Comparison of ENCODE assay signal across 9 cellular contexts in genomic region chr18:74661008-74661407, GRCh38.
"Had no signal": no experiment of that assay in that cellular context is flagged by ENCODE, and none has a peak within 500 bp of the region (broad histone marks: within the 10 kb centered on the region; RNA-seq: fewer than 3 reads in every experiment).

No MANE protein-coding gene starts in this region.

- H3K9ac ChIP-seq: GM23248 had no signal

- H3K9me3 ChIP-seq: HAP-1 had no signal

- DNase-seq: GM23248, GOT3, H7, HFFc6, KG1 had no signal

- H3K4me3 ChIP-seq: GM23248, HAP-1, K562 had no signal

- ATAC-seq: HCT116, K562 had no signal

- H3K4me3 Mint-ChIP-seq: HFFc6 had no signal

- H3K27ac Mint-ChIP-seq: HFFc6 had no signal

- H3K27ac ChIP-seq: GM23248, HL-60 had no signal

- H3K9me3 Mint-ChIP-seq: HFFc6 had no signal

- H3K36me3 ChIP-seq: HAP-1 had no signal
